1 cellular context compared by ENCODE assay signal in the genomic region with DNA sequence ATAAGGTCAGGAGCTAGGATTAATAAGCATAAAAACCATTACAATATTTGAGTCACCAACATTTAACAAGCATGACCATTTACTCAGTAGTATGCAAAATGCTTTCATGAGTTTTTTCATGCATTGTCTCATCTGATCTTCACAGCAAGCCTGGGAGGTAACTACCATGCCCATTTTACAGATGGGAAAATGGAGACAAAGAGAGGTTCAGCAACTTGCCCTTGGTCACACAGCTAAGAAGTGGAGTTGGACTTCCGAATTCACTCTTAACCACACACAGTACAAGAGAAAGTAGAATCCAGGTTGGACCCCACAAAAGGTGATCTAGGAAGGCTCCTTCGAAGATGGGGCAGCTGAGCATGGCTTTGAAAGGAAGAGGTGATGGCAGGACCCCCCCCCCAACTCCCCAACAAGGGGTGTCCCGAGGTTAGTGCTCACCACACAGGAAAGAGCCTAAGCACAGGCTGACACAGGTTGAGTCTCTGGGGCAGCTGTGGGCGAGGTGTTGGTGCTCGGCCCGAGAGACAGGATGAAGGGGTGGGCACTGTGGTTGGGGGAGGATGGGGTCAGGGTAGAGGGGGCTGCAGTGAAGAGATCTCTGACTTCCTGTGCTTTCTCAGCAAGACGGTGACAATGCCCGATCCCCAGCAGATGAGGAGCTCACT.
TF ChIP-seq lines count a peak whose summit lies in the region.

No MANE protein-coding gene starts in this region.

TF ChIP-seq in GM12878, 131 proteins besides CTCF, POLR2A, EP300 and RAD21 (continued from another document and continues in another):
- TF ChIP-seq ZBTB40 (IDR thresholded peaks at IDR 0.05; ENCODE audit: borderline replicate concordance) = no peak
- peak; percentile 49; the same call in 1 of the 2 replicates for TF ChIP-seq MTA2 (IDR thresholded peaks at IDR 0.05; ENCODE audit: low read depth)
- no peak for TF ChIP-seq PML (IDR thresholded peaks at IDR 0.05; ENCODE audit: low read length)
- TF ChIP-seq, protein P1, sequence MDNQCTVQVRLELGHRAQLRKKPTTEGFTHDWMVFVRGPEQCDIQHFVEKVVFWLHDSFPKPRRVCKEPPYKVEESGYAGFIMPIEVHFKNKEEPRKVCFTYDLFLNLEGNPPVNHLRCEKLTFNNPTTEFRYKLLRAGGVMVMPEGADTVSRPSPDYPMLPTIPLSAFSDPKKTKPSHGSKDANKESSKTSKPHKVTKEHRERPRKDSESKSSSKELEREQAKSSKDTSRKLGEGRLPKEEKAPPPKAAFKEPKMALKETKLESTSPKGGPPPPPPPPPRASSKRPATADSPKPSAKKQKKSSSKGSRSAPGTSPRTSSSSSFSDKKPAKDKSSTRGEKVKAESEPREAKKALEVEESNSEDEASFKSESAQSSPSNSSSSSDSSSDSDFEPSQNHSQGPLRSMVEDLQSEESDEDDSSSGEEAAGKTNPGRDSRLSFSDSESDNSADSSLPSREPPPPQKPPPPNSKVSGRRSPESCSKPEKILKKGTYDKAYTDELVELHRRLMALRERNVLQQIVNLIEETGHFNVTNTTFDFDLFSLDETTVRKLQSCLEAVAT (IDR thresholded peaks at IDR 0.05) = 0 out of 2 replicates have a peak, but pooled peaks have one; percentile 33
- no peak for TF ChIP-seq HDAC6 (IDR thresholded peaks at IDR 0.05; ENCODE audit: unreplicated experiment)
- TF ChIP-seq, protein P2, sequence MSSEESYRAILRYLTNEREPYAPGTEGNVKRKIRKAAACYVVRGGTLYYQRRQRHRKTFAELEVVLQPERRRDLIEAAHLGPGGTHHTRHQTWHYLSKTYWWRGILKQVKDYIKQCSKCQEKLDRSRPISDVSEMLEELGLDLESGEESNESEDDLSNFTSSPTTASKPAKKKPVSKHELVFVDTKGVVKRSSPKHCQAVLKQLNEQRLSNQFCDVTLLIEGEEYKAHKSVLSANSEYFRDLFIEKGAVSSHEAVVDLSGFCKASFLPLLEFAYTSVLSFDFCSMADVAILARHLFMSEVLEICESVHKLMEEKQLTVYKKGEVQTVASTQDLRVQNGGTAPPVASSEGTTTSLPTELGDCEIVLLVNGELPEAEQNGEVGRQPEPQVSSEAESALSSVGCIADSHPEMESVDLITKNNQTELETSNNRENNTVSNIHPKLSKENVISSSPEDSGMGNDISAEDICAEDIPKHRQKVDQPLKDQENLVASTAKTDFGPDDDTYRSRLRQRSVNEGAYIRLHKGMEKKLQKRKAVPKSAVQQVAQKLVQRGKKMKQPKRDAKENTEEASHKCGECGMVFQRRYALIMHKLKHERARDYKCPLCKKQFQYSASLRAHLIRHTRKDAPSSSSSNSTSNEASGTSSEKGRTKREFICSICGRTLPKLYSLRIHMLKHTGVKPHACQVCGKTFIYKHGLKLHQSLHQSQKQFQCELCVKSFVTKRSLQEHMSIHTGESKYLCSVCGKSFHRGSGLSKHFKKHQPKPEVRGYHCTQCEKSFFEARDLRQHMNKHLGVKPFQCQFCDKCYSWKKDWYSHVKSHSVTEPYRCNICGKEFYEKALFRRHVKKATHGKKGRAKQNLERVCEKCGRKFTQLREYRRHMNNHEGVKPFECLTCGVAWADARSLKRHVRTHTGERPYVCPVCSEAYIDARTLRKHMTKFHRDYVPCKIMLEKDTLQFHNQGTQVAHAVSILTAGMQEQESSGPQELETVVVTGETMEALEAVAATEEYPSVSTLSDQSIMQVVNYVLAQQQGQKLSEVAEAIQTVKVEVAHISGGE (CRISPR knock-in tag; IDR thresholded peaks at IDR 0.05) = no peak
- TF ChIP-seq ZNF217 (IDR thresholded peaks at IDR 0.05) = peak; percentile 89
- no peak for TF ChIP-seq ZNF24 (IDR thresholded peaks at IDR 0.05)
- TF ChIP-seq FOS (IDR thresholded peaks at IDR 0.05; ENCODE audit: borderline replicate concordance, extremely low read depth, insufficient read length) = no peak
- TF ChIP-seq, protein P3, sequence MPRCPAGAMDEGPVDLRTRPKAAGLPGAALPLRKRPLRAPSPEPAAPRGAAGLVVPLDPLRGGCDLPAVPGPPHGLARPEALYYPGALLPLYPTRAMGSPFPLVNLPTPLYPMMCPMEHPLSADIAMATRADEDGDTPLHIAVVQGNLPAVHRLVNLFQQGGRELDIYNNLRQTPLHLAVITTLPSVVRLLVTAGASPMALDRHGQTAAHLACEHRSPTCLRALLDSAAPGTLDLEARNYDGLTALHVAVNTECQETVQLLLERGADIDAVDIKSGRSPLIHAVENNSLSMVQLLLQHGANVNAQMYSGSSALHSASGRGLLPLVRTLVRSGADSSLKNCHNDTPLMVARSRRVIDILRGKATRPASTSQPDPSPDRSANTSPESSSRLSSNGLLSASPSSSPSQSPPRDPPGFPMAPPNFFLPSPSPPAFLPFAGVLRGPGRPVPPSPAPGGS (IDR thresholded peaks at IDR 0.05; ENCODE audit: borderline replicate concordance, insufficient read depth, low read depth, low read length, poor library complexity, severe bottlenecking) = no peak
- no peak for TF ChIP-seq CEBPB (IDR thresholded peaks at IDR 0.05; ENCODE audit: borderline replicate concordance in 1 of 2, low read depth in 2 of 2, low read length in 2 of 2)
- no peak for TF ChIP-seq FOXK2 (IDR thresholded peaks at IDR 0.05)
- peak; percentile 73; the same call in 1 of the 2 replicates for TF ChIP-seq MTA3 (IDR thresholded peaks at IDR 0.05; ENCODE audit: borderline replicate concordance, low read length)
- TF ChIP-seq, protein P4, sequence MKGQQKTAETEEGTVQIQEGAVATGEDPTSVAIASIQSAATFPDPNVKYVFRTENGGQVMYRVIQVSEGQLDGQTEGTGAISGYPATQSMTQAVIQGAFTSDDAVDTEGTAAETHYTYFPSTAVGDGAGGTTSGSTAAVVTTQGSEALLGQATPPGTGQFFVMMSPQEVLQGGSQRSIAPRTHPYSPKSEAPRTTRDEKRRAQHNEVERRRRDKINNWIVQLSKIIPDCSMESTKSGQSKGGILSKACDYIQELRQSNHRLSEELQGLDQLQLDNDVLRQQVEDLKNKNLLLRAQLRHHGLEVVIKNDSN (IDR thresholded peaks at IDR 0.05; ENCODE audit: borderline replicate concordance, extremely low read length, insufficient read depth, low read depth, low read length) = no peak
- TF ChIP-seq ASH2L (IDR thresholded peaks at IDR 0.05; ENCODE audit: borderline replicate concordance, low read depth) = no peak
- no peak for TF ChIP-seq POLR2AphosphoS2 (IDR thresholded peaks at IDR 0.05; ENCODE audit: low read depth, low read length)
- no peak for TF ChIP-seq ZNF384 (IDR thresholded peaks at IDR 0.05; ENCODE audit: borderline replicate concordance, low read depth, low read length)
- TF ChIP-seq, protein P5, sequence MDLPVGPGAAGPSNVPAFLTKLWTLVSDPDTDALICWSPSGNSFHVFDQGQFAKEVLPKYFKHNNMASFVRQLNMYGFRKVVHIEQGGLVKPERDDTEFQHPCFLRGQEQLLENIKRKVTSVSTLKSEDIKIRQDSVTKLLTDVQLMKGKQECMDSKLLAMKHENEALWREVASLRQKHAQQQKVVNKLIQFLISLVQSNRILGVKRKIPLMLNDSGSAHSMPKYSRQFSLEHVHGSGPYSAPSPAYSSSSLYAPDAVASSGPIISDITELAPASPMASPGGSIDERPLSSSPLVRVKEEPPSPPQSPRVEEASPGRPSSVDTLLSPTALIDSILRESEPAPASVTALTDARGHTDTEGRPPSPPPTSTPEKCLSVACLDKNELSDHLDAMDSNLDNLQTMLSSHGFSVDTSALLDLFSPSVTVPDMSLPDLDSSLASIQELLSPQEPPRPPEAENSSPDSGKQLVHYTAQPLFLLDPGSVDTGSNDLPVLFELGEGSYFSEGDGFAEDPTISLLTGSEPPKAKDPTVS (IDR thresholded peaks at IDR 0.05; ENCODE audit: low read depth, low read length) = no peak
- TF ChIP-seq NFIC (IDR thresholded peaks at IDR 0.05; ENCODE audit: low read depth, low read length) = peak; percentile 57; the same call in 1 of the 2 replicates
- TF ChIP-seq RCOR1 (conservative IDR thresholded peaks at IDR 0.05; ENCODE audit: low read depth, low read length) = no peak
- TF ChIP-seq HDAC2 (IDR thresholded peaks at IDR 0.05) = no peak
- no peak for TF ChIP-seq JUNB (IDR thresholded peaks at IDR 0.05)
- no peak for TF ChIP-seq MEF2A (IDR thresholded peaks at IDR 0.05; ENCODE audit: insufficient read depth, low read depth, low read length)
- no peak for TF ChIP-seq CUX1 (IDR thresholded peaks at IDR 0.05; ENCODE audit: insufficient replicate concordance, low read depth, low read length)
- peak; percentile 33; the same call in 1 of the 2 replicates for TF ChIP-seq NBN (IDR thresholded peaks at IDR 0.05)
- TF ChIP-seq EZH2 (IDR thresholded peaks at IDR 0.05; ENCODE audit: borderline replicate concordance, control insufficient read depth, low read depth, low read length) = no peak
- TF ChIP-seq SREBF1 (IDR thresholded peaks at IDR 0.05; ENCODE audit: low read length) = no peak
- TF ChIP-seq CREB1 (IDR thresholded peaks at IDR 0.05; ENCODE audit: low read depth) = no peak
- peak; percentile 96 for TF ChIP-seq SMARCA5 (IDR thresholded peaks at IDR 0.05)
- no peak for TF ChIP-seq EGR1 (IDR thresholded peaks at IDR 0.05; ENCODE audit: borderline replicate concordance in 1 of 2, low read depth in 2 of 2, low read length in 2 of 2)
- no peak for TF ChIP-seq SIN3A (IDR thresholded peaks at IDR 0.05; ENCODE audit: low read depth, low read length)
- TF ChIP-seq SUPT20H (IDR thresholded peaks at IDR 0.05; ENCODE audit: borderline replicate concordance, control insufficient read depth, low read depth, low read length) = no peak
- no peak for TF ChIP-seq ELK1 (IDR thresholded peaks at IDR 0.05; ENCODE audit: low read depth, low read length)
- no peak; a peak in 1 of 4 replicates for TF ChIP-seq ETV6 (conservative IDR thresholded peaks at IDR 0.05 in 1 of 2, IDR thresholded peaks at IDR 0.05 in 1 of 2; ENCODE audit: borderline replicate concordance in 1 of 2, low read depth in 1 of 2)
